ENCODE assay signal across 11 cellular contexts in genomic region chr1:145665015-145665414, GRCh38. TPM values are rescaled to one million over a fixed set of nuclear protein-coding genes. Genes with fewer than 3 reads are reported as not detected.
"Had no signal": no experiment of that assay in that cellular context is flagged by ENCODE, and none has a peak within 500 bp of the region (broad histone marks: within the 10 kb centered on the region; RNA-seq: fewer than 3 reads in every experiment).

No MANE protein-coding gene starts in this region.

RNA-seq across cellular contexts. Expression of gene PDZK1, which starts 42.2 kb away (rescaled TPM):
- total RNA-seq: glomerular endothelial cell, lung microvascular endothelial cell, sigmoid colon had no signal

RNA-seq across cellular contexts. Expression of gene CD160, which starts 54.3 kb away (rescaled TPM):
- total RNA-seq: cerebellum, fibroblast of lung, gastrocnemius medialis, glomerular endothelial cell, lung microvascular endothelial cell, mesothelial cell of epicardium, neural crest cell, osteoblast, prostate gland, right cardiac atrium, sigmoid colon had no signal
- polyA plus RNA-seq: fibroblast of lung, right cardiac atrium had no signal
